ENCODE assay signal across 1 cellular context in the genomic region with DNA sequence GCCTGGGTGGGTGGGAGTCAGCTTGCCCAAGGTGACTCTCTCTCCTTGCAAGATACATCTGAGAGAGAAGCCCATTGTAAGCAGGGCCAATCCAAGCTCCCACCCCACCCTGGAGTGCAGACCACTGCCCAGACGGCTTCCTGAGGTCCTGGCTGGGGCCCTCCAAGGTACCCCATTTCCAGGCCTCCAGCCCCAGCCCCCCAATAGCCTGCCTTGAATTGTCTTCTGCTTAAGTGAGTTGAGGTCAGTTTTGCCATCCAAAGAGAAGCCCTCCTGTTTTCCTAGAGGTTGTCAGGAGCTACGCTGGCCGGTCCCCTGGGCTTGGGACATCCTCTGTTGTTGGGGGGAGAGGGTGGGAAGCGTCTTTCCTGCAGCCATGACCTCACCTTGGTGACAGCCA.
TF ChIP-seq lines count a peak whose summit lies in the region.

No MANE protein-coding gene starts in this region.

TF ChIP-seq in HepG2, 621 proteins besides CTCF, POLR2A, EP300 and RAD21:
- TF ChIP-seq NRL (CRISPR knock-in tag; IDR thresholded peaks at IDR 0.05; ENCODE audit: borderline replicate concordance) (no peak), ZNF816 (CRISPR knock-in tag; IDR thresholded peaks at IDR 0.05; ENCODE audit: borderline replicate concordance) (no peak), GATAD1 (CRISPR knock-in tag; IDR thresholded peaks at IDR 0.05) (no peak), CBX2 (IDR thresholded peaks at IDR 0.05; ENCODE audit: low read depth, low read length) (no peak), CBX2 (CRISPR knock-in tag; IDR thresholded peaks at IDR 0.05; ENCODE audit: low read depth) (no peak), ZFP1 (CRISPR knock-in tag; IDR thresholded peaks at IDR 0.05) (no peak), ZXDC (CRISPR knock-in tag; IDR thresholded peaks at IDR 0.05) (no peak), ZNF572 (CRISPR knock-in tag; IDR thresholded peaks at IDR 0.05) (no peak), HNF1B (CRISPR knock-in tag; IDR thresholded peaks at IDR 0.05) (no peak), NR3C1 (CRISPR knock-in tag; IDR thresholded peaks at IDR 0.05) (no peak), POGK (CRISPR knock-in tag; conservative IDR thresholded peaks at IDR 0.05) (no peak), ZNF670 (CRISPR knock-in tag; IDR thresholded peaks at IDR 0.05; ENCODE audit: borderline replicate concordance) (no peak)
- TF ChIP-seq, protein P1, sequence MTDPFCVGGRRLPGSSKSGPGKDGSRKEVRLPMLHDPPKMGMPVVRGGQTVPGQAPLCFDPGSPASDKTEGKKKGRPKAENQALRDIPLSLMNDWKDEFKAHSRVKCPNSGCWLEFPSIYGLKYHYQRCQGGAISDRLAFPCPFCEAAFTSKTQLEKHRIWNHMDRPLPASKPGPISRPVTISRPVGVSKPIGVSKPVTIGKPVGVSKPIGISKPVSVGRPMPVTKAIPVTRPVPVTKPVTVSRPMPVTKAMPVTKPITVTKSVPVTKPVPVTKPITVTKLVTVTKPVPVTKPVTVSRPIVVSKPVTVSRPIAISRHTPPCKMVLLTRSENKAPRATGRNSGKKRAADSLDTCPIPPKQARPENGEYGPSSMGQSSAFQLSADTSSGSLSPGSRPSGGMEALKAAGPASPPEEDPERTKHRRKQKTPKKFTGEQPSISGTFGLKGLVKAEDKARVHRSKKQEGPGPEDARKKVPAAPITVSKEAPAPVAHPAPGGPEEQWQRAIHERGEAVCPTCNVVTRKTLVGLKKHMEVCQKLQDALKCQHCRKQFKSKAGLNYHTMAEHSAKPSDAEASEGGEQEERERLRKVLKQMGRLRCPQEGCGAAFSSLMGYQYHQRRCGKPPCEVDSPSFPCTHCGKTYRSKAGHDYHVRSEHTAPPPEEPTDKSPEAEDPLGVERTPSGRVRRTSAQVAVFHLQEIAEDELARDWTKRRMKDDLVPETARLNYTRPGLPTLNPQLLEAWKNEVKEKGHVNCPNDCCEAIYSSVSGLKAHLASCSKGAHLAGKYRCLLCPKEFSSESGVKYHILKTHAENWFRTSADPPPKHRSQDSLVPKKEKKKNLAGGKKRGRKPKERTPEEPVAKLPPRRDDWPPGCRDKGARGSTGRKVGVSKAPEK (CRISPR knock-in tag; IDR thresholded peaks at IDR 0.05; ENCODE audit: borderline replicate concordance), result no peak
